Comparison of ENCODE assay signal across 1 cellular context in genomic region chr20:44696315-44696714, GRCh38.
TF ChIP-seq lines count a peak whose summit lies in the region.

No MANE protein-coding gene starts in this region.

TF ChIP-seq in SK-N-SH treated with all-trans-retinoic acid at 6 μM for 48 hours, 23 proteins besides CTCF, POLR2A, EP300 and RAD21 (continued from another document):
- no peak for TF ChIP-seq PATZ1 (CRISPR knock-in tag; IDR thresholded peaks at IDR 0.05; ENCODE audit: borderline replicate concordance)
- TF ChIP-seq ZC3H10 (CRISPR knock-in tag; IDR thresholded peaks at IDR 0.05) = no peak
